9 cellular contexts compared by ENCODE assay signal in genomic region chr2:96115631-96116423, GRCh38. TPM values are rescaled to one million over a fixed set of nuclear protein-coding genes. Genes with fewer than 3 reads are reported as not detected.
DNase-seq lines count a peak whose midpoint lies in the region; ATAC-seq and TF ChIP-seq lines count a peak whose summit lies in the region.
"Had no signal": no experiment of that assay in that cellular context is flagged by ENCODE, and none has a peak within 500 bp of the region (broad histone marks: within the 10 kb centered on the region; RNA-seq: fewer than 3 reads in every experiment).

No MANE protein-coding gene starts in this region.

- H3K9me3 ChIP-seq in T-helper 17 cell (ENCODE audit: control insufficient read depth, low read length, poor library complexity, severe bottlenecking) (no peaks in the 10 kb centered on the region), heart right ventricle (no peaks in the 10 kb centered on the region)
- H3K9me3 ChIP-seq: SK-N-SH had no signal

- intact Hi-C loops in heart right ventricle (cut with DNase I), result loop anchor here in 7 of 10 donors (2.0 to 10.0 kb wide), 7 partner anchors 34 to 91 kb away; no protein-coding TSS in a partner anchor

- peaks cover 0 to 57% (median 25%) of the 10 kb centered on the region in 7 donors for H3K27me3 ChIP-seq in heart right ventricle
- peaks cover 15% of the 10 kb centered on the region for H3K27me3 ChIP-seq in rectal smooth muscle tissue (ENCODE audit: control insufficient read depth, insufficient read depth, low read length)

- peaks cover 13% of the 10 kb centered on the region for H3K4me1 Mint-ChIP-seq in T-helper 17 cell

- peaks cover 22% of the 10 kb centered on the region for H3K27me3 Mint-ChIP-seq in T-helper 17 cell

- H3K36me3 ChIP-seq in heart right ventricle (no peaks in the 10 kb centered on the region), rectal smooth muscle tissue (ENCODE audit: control insufficient read depth, insufficient read depth, low read length) (no peaks in the 10 kb centered on the region)

- ATAC-seq in T-helper 17 cell, result no peak
- peak in 7 of 8 donors; percentile 3 to 22 (median 9) for ATAC-seq in heart right ventricle

- 45 to 51% methylated on average over 72 to 77 of the region's 77 CpGs for WGBS in heart right ventricle, 2 donors

- TF ChIP-seq CTCF in heart right ventricle (IDR thresholded peaks at IDR 0.05), result no peak

- peak overlapping the region; percentile 26; the same call in 1 of the 2 replicates for H3K4me3 ChIP-seq in GM08714 (ENCODE audit: low read length)
- peak overlapping the region; percentile 29 to 78 (median 62) for H3K4me3 ChIP-seq in heart right ventricle
- H3K4me3 ChIP-seq in rectal smooth muscle tissue (ENCODE audit: low read length), result peak overlapping the region; percentile 29

- no peak overlapping the region for H3K9ac ChIP-seq in rectal smooth muscle tissue (ENCODE audit: low read length)
- H3K9ac ChIP-seq: SK-N-SH had no signal

- H3K36me3 Mint-ChIP-seq in T-helper 17 cell (ENCODE audit: low read depth), result peaks cover 2% of the 10 kb centered on the region

- H3K27ac ChIP-seq in heart right ventricle (peak overlapping the region; percentile 23 to 83 (median 72)), rectal smooth muscle tissue (ENCODE audit: low read depth, low read length) (no peak overlapping the region)

- H3K4me3 Mint-ChIP-seq in T-helper 17 cell, result peak overlapping the region; percentile 90

- H3K27ac Mint-ChIP-seq in T-helper 17 cell, result no peak overlapping the region

- H3K4me1 ChIP-seq in heart right ventricle (peaks cover 0 to 33% (median 12%) of the 10 kb centered on the region in 9 donors), rectal smooth muscle tissue (ENCODE audit: control insufficient read depth, insufficient read depth, low read length) (no peaks in the 10 kb centered on the region)

- DNase-seq in T-helper 17 cell (peak in 1 of 3 donors; percentile 15), heart right ventricle (no peak), NCI-H526 treated with DMSO at 0.1 percent for 48 hours (lab: John Stamatoyannopoulos, UW) (no peak), NCI-H524 treated with DMSO at 0.1 percent for 48 hours (lab: John Stamatoyannopoulos, UW) (no peak), inferior parietal cortex (ENCODE audit: extremely low spot score) (no peak), NK-92 (lab: John Stamatoyannopoulos, UW; ENCODE audit: unreplicated experiment) (no peak)

RNA-seq across cellular contexts. Expression of gene ADRA2B, which starts 0.5 kb away (rescaled TPM):
- total RNA-seq in T-helper 17 cell (1 to 10 TPM in 1 of 2 donors, under 1 TPM in 1; 0.85 to 2.8 TPM), heart right ventricle (1 to 10 TPM; 1.5 to 7.3 (median 3.4) TPM)
- 1 to 10 TPM; 1.9 to 5.2 TPM for polyA plus RNA-seq in heart right ventricle
- polyA plus RNA-seq: SK-N-SH had no signal

RNA-seq across cellular contexts. Expression of gene ASTL, which starts 22.5 kb away (rescaled TPM):
- total RNA-seq in T-helper 17 cell, result 1 to 10 TPM; 4.2 to 7.9 TPM
- total RNA-seq in heart right ventricle, result not detected
- polyA plus RNA-seq in heart right ventricle, result under 1 TPM in 1 of 2 donors, not detected in 1; 0.16 TPM
- polyA plus RNA-seq: SK-N-SH had no signal

RNA-seq across cellular contexts. Expression of gene DUSP2, which starts 29.4 kb away (rescaled TPM):
- total RNA-seq in T-helper 17 cell, result 100 to 1,000 TPM; 240 to 319 TPM
- 1 to 10 TPM in 9 of 10 donors, under 1 TPM in 1; 0.61 to 6.8 (median 2.5) TPM for total RNA-seq in heart right ventricle
- 10 to 100 TPM in 1 of 2 donors, 1 to 10 TPM in 1; 2.9 to 29.1 TPM for polyA plus RNA-seq in heart right ventricle

Comparison
In these comparisons a context has a peak if more than half of its experiments do, and no peak if none do; other contexts are left out.
1. RNA of gene ASTL, which starts 22.5 kb away (total RNA-seq): 4.2 to 7.9 TPM in T-helper 17 cell; not detected in heart right ventricle; every median in the first group is over 4 times any median in the second.
2. RNA of gene DUSP2, which starts 29.4 kb away (total RNA-seq): 240 to 319 TPM in T-helper 17 cell; 0.61 to 6.8 TPM in heart right ventricle; every median in the first group is over 10 times any median in the second.
3. Peak in every context shown above with its lines, with median percentiles within 50 percentile points of each other: H3K4me3 ChIP-seq.